Comparison of ENCODE assay signal across 6 cellular contexts in the genomic region with DNA sequence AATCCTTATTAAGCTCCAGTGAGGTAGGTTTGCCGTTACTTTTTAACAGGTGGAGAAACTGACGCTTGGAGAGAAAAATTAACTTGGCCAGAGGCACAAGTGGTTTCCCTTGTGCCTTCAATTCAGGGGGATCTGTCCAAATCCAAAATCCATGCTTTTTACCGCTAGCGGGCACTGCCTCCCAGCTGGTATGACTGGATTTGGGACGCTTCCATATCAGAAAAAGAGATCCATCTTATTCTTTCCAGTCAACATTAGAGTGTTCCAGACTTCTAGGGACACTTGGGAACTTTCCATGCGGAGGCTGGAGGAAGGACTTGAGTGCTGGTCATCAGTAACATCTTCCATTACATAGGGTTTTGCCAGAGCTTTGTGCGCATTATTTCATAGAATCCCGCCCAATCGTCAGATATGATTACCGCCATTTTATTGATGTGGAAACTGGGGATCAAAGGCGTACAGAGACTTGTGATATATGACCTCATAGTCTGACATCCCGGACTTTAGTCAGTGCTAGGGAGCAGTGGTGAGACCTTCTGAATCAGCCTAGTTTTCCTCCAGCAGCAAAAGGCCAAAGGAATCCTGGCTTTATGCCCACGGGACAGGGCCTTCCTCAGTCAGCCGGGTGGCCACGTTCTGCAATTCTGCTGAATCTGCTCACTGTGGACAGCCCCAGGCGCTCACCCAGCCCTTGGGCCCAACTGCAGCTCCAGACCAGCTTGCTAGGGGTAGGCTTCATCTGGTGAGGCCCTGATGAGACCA. TPM values are rescaled to one million over a fixed set of nuclear protein-coding genes. Genes with fewer than 3 reads are reported as not detected.
DNase-seq lines count a peak whose midpoint lies in the region; ATAC-seq and TF ChIP-seq lines count a peak whose summit lies in the region.

No MANE protein-coding gene starts in this region.

- no peak for ATAC-seq in GM21423 (IDR thresholded peaks at IDR 0.05; ENCODE audit: unreplicated experiment)

- peak overlapping the region; percentile 86 for H3K4me3 ChIP-seq in SK-N-MC
- H3K4me3 ChIP-seq in hepatocyte = no peak overlapping the region

- no peak overlapping the region for H2AFZ ChIP-seq in hepatocyte

- H3K36me3 ChIP-seq in SK-N-MC (ENCODE audit: insufficient read depth, low read length) = peaks cover 3% of the 10 kb centered on the region; the same call in 1 of the 2 replicates
- H3K36me3 ChIP-seq in hepatocyte (replicated peaks; ENCODE audit: insufficient read depth, low read depth) = no peaks in the 10 kb centered on the region

- H3K9me2 ChIP-seq in hepatocyte (replicated peaks; ENCODE audit: insufficient read depth) = no peaks in the 10 kb centered on the region

- H3K79me2 ChIP-seq in hepatocyte = peaks cover 4% of the 10 kb centered on the region

- no peaks in the 10 kb centered on the region for H4K20me1 ChIP-seq in hepatocyte (ENCODE audit: insufficient read depth, poor library complexity, severe bottlenecking)

- no peak for TF ChIP-seq CTCF in hepatocyte (IDR thresholded peaks at IDR 0.05; ENCODE audit: poor library complexity)

- peak overlapping the region; percentile 85 for H3K9ac ChIP-seq in SK-N-MC (ENCODE audit: insufficient read length)

- H3K4me2 ChIP-seq in hepatocyte = peak overlapping the region; percentile 88

- no peak overlapping the region for H3K27ac ChIP-seq in SK-N-MC
- peak overlapping the region; percentile 86 for H3K27ac ChIP-seq in hepatocyte

- no peaks in the 10 kb centered on the region for H3K4me1 ChIP-seq in hepatocyte (ENCODE audit: insufficient read depth)

- no peaks in the 10 kb centered on the region for H3K27me3 ChIP-seq in hepatocyte

- WGBS in hepatocyte (ENCODE audit: low lambda C conversion rate, missing lambda C conversion rate) = 87% methylated on average over 16 of the region's 16 CpGs

- DNase-seq in AG20443 (ENCODE audit: low spot score) = peak; percentile 75
- DNase-seq in SK-N-MC (ENCODE audit: low read depth, low spot score) = no peak
- peak; percentile 61 for DNase-seq in hepatocyte (ENCODE audit: low spot score)
- DNase-seq in SKM-1 (lab: John Stamatoyannopoulos, UW; ENCODE audit: unreplicated experiment) = no peak
- DNase-seq in NCI-H748 treated with DMSO at 0.1 percent for 48 hours (lab: John Stamatoyannopoulos, UW) = no peak

- H3K9me3 ChIP-seq in SK-N-MC (ENCODE audit: low read depth, low read length) (no peaks in the 10 kb centered on the region), hepatocyte (ENCODE audit: low read depth) (no peaks in the 10 kb centered on the region)

RNA-seq across cellular contexts. Expression of a gene that starts 1.1 kb away (rescaled TPM):
- 106 and 126 TPM in 2 replicates for total RNA-seq in hepatocyte
- 85.3 and 97.3 TPM in 2 replicates for polyA plus RNA-seq in hepatocyte

RNA-seq across cellular contexts. Expression of a gene that starts 45.0 kb away (rescaled TPM):
- 53.0 and 57.8 TPM in 2 replicates for total RNA-seq in hepatocyte
- 48.2 and 52.6 TPM in 2 replicates for polyA plus RNA-seq in hepatocyte

RNA-seq across cellular contexts. Expression of a gene that starts 55.9 kb away (rescaled TPM):
- total RNA-seq in hepatocyte = 1.1 and 4.5 TPM in 2 replicates
- polyA plus RNA-seq in hepatocyte = 0.06 and 0.42 TPM in 2 replicates

Comparison
In these comparisons a context has a peak if more than half of its experiments do, and no peak if none do; other contexts are left out.
1. DNase-seq: peak in AG20443 (single experiment) and hepatocyte (single experiment); none in SK-N-MC (single experiment), SKM-1 (single experiment) and NCI-H748 treated with DMSO at 0.1 percent for 48 hours (single experiment).